1 cellular context compared by ENCODE assay signal in the genomic region with DNA sequence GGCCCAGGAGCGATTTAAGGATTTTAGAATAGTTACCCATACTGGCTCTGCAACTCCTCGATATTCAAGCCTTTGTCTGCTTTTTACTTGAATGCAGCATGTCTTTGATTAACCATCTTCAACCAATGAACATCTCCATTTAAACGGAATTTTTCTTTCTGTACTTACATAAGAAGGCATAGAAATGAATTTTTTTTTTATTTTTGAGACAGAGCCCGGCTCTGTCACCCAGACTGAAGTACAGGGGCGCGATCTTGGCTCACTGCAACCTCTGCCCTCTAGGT.
TF ChIP-seq lines count a peak whose summit lies in the region.

No MANE protein-coding gene starts in this region.

TF ChIP-seq in K562, 482 proteins besides CTCF, POLR2A, EP300 and RAD21 (continued from another document):
- no peak for TF ChIP-seq POU5F1 (IDR thresholded peaks at IDR 0.05; ENCODE audit: borderline replicate concordance, low read depth, low read length, partially characterized antibody)
- TF ChIP-seq RBBP5 (IDR thresholded peaks at IDR 0.05; ENCODE audit: borderline replicate concordance, insufficient read depth, low read length, poor library complexity, severe bottlenecking) = no peak
- TF ChIP-seq MYC (IDR thresholded peaks at IDR 0.05; ENCODE audit: low read depth, low read length) = no peak
- peak; percentile 34; the same call in 1 of the 2 replicates for TF ChIP-seq MYC (CRISPR knock-in tag; IDR thresholded peaks at IDR 0.05; ENCODE audit: borderline replicate concordance, low read depth)
